Comparison of ENCODE assay signal across 7 cellular contexts in genomic region chr12:54220092-54220557, GRCh38. TPM values are rescaled to one million over a fixed set of nuclear protein-coding genes. Genes with fewer than 3 reads are reported as not detected.
DNase-seq lines count a peak whose midpoint lies in the region; ATAC-seq and TF ChIP-seq lines count a peak whose summit lies in the region.

No MANE protein-coding gene starts in this region.

- H3K4me1 ChIP-seq in SJSA1 (replicated peaks) (peaks cover 43% of the 10 kb centered on the region), gastroesophageal sphincter (peaks cover 0 to 39% (median 19%) of the 10 kb centered on the region in 3 donors)

- H3K27ac ChIP-seq in SJSA1 (no peak overlapping the region), gastroesophageal sphincter (no peak overlapping the region)

- no peak overlapping the region for H3K4me3 ChIP-seq in GM12864 (ENCODE audit: low read depth, low read length)
- H3K4me3 ChIP-seq in SJSA1: no peak overlapping the region
- H3K4me3 ChIP-seq in gastroesophageal sphincter: no peak overlapping the region

- DNase-seq in GM12864 (ENCODE audit: low read depth) (no peak), LoVo (ENCODE audit: low spot score) (peak; percentile 79), SJSA1 (ENCODE audit: low read depth in 1 of 2, low spot score in 2 of 2) (peak; percentile 72 to 76), pons (ENCODE audit: low spot score) (peak; percentile 67)
- DNase-seq in activated effector memory CD4-positive, alpha-beta T cell treated with anti-CD3 and anti-CD28 coated beads, Interleukin-2, amount 50 U/mL, for 16 hours: peak; percentile 87

- TF ChIP-seq CTCF in GM12864 (IDR thresholded peaks at IDR 0.05; ENCODE audit: low read depth, low read length, missing control alignments) (peak; percentile 93), gastroesophageal sphincter (IDR thresholded peaks at IDR 0.05) (peak; percentile 65 to 79 (median 77))

- 0% methylated on average over 1 of the region's 8 CpGs; no CpG with 5 or more reads in 1 of the 2 donors for WGBS in gastroesophageal sphincter (ENCODE audit: low coverage in 1 of 2), 2 donors

- no peak for TF ChIP-seq POLR2A in gastroesophageal sphincter (IDR thresholded peaks at IDR 0.05)

- H3K9me3 ChIP-seq in SJSA1 (replicated peaks) (no peaks in the 10 kb centered on the region), gastroesophageal sphincter (no peaks in the 10 kb centered on the region)

- ATAC-seq in gastroesophageal sphincter (peak; percentile 72), HG03139 (IDR thresholded peaks at IDR 0.05; ENCODE audit: unreplicated experiment) (no peak)

- H3K27me3 ChIP-seq in SJSA1 (replicated peaks): no peaks in the 10 kb centered on the region
- peaks cover 38% of the 10 kb centered on the region for H3K27me3 ChIP-seq in gastroesophageal sphincter

- no peak for TF ChIP-seq EP300 in gastroesophageal sphincter (IDR thresholded peaks at IDR 0.05)

- H3K36me3 ChIP-seq in SJSA1: no peaks in the 10 kb centered on the region
- H3K36me3 ChIP-seq in gastroesophageal sphincter: no peaks in the 10 kb centered on the region

RNA-seq across cellular contexts. Expression of gene SMUG1, which starts 31.3 kb away (rescaled TPM):
- total RNA-seq in SJSA1 (2014; rRNA removed; shearing (Covaris generic)): 35.9 and 50.6 TPM in 2 replicates
- total RNA-seq in gastroesophageal sphincter: 10 to 100 TPM; 25.3 to 35.8 (median 31.9) TPM

RNA-seq across cellular contexts. Expression of gene CBX5, which starts 59.8 kb away (rescaled TPM):
- total RNA-seq in SJSA1 (2014; rRNA removed; shearing (Covaris generic)): 42.6 and 71.6 TPM in 2 replicates
- 10 to 100 TPM; 32.5 to 62.4 (median 49.3) TPM for total RNA-seq in gastroesophageal sphincter
